In the genomic region with DNA sequence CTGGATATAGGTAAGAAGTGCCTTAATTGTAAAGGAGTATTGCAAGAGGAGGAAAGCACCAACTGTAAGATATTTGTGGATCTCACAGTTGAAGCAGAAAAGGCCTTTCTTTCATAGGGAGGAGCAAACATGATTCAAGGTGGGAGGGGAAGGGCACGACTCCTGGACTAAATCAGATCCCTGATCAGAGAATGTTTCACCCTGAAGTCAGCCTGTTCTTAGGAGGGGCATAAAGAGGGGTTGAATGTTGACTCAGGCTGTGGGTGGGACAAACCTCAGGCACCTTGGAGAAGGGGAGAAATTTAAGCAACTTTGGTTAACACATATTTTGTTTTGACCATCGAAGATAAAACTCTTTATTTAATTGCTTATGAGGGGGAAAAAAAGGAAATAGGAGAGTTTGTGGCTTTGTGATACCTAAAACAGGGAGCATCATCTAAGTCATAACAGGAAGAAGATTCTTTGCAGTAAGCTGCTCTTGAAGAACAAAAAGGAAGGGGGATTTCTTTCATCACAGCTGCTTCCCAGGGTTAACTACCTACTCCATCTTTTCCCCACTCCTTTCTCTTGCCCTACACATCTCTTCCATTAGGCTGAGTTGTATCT, we compare ENCODE assay signal across 1 cellular context.
TF ChIP-seq lines count a peak whose summit lies in the region.

No MANE protein-coding gene starts in this region.

TF ChIP-seq in H1, 55 proteins besides CTCF, POLR2A, EP300 and RAD21 (continued from another document):
- TF ChIP-seq SIRT6 (IDR thresholded peaks at IDR 0.05; ENCODE audit: low read length): no peak
- TF ChIP-seq SRF (IDR thresholded peaks at IDR 0.05; ENCODE audit: low read depth, low read length): no peak
- no peak for TF ChIP-seq JUN (IDR thresholded peaks at IDR 0.05; ENCODE audit: low read depth, low read length)
- TF ChIP-seq SUZ12 (IDR thresholded peaks at IDR 0.05; ENCODE audit: low read length): no peak
- TF ChIP-seq CTBP2 (IDR thresholded peaks at IDR 0.05; ENCODE audit: borderline replicate concordance, insufficient read depth, insufficient read length, low read length): no peak
- TF ChIP-seq USF2 (IDR thresholded peaks at IDR 0.05; ENCODE audit: low read length): no peak
- TF ChIP-seq CHD7 (IDR thresholded peaks at IDR 0.05; ENCODE audit: insufficient replicate concordance, low read length): no peak
- TF ChIP-seq TAF1 (IDR thresholded peaks at IDR 0.05; ENCODE audit: low read depth, low read length): no peak
- TF ChIP-seq TEAD4 (IDR thresholded peaks at IDR 0.05; ENCODE audit: low read depth, low read length): no peak
- no peak for TF ChIP-seq PHF8 (conservative IDR thresholded peaks at IDR 0.05; ENCODE audit: low read depth, low read length)
- no peak for TF ChIP-seq SAP30 (IDR thresholded peaks at IDR 0.05; ENCODE audit: insufficient read depth, insufficient replicate concordance, low read length)
- TF ChIP-seq EZH2 (IDR thresholded peaks at IDR 0.05; ENCODE audit: low read depth, low read length, severe bottlenecking): no peak
TF ChIP-seq in H1: peak in this region for 0.
